ENCODE assay signal across 8 cellular contexts in the genomic region with DNA sequence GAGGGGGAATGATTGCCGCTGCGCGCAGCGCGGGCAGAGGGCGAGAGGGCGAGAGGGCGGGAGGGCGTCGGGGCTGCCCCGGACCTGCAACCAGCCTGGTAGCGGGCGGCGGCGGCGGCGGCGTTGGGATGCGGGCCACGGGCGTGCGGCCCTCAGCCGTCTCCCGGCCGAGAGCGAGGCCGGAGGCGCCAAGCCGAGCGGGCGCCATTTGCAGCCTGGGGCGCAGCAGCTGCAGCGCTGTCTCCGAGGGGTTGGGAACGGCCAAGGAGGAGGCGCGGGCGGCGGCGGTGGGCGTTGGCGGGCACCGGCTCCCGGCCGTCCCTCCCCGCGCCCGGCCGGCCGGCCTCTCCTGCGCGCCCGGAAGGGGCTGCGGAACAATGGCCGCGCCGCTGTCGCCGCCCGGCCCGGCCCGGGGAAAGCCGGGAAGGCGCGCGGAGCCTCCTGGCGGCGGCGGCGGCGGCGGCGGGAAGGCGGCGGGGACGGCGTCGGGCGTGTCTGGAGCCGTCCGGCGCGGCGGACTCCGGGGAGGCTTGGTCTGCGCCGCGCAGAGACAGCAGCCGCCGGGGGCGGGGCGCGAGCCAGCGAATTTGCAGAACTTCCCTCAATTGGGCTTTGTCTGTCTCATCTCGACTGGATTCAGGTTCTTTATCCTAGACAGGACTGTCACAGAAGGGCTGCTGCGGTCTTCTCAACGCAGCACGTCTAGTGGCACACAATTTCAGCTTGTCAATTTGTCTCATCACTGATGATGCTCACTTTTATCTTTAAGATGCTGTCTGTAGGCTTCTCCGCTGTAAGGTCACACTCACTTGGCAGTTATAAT. TPM values are rescaled to one million over a fixed set of nuclear protein-coding genes. Genes with fewer than 3 reads are reported as not detected.
DNase-seq lines count a peak whose midpoint lies in the region; ATAC-seq, FAIRE-seq and TF ChIP-seq lines count a peak whose summit lies in the region.

No MANE protein-coding gene starts in this region.

- H3K27me3 ChIP-seq in OCI-LY1 (ENCODE audit: insufficient read depth, low read length) (peaks cover 5% of the 10 kb centered on the region), adrenal gland (no peaks in the 10 kb centered on the region), heart right ventricle (no peaks in the 10 kb centered on the region), ovary (no peaks in the 10 kb centered on the region)

- intact Hi-C loops in adrenal gland (cut with DNase I) = no loop called here
- intact Hi-C loops in heart right ventricle (cut with DNase I) = loop anchor here in 2 of 10 donors (2.0 kb wide), 1 partner anchor 38 kb away; a partner anchor contains a TSS
- intact Hi-C loops in ovary (cut with DNase I) = no loop called here

- H3K27ac ChIP-seq in OCI-LY1 (ENCODE audit: low read depth, low read length, poor library complexity, severe bottlenecking) (no peak overlapping the region), adrenal gland (peak overlapping the region; percentile 60 to 98 (median 90)), heart right ventricle (peak overlapping the region; percentile 92 to 100 (median 98)), ovary (peak overlapping the region; percentile 84 to 85)

- no peak for TF ChIP-seq EP300 in ovary (IDR thresholded peaks at IDR 0.05)

- H3K4me3 ChIP-seq in OCI-LY1 (ENCODE audit: low read depth, low read length, poor library complexity, severe bottlenecking) (peak overlapping the region; percentile 58), adrenal gland (peak overlapping the region; percentile 25 to 89 (median 66)), heart right ventricle (peak overlapping the region; percentile 44 to 93 (median 76)), ovary (peak overlapping the region; percentile 75)

- H3K79me2 ChIP-seq in OCI-LY1 (ENCODE audit: insufficient read depth, low read length) = no peaks in the 10 kb centered on the region

- ATAC-seq in heart right ventricle = peak; percentile 79 to 92 (median 87)
- no peak for ATAC-seq in GM19395 (IDR thresholded peaks at IDR 0.05; ENCODE audit: unreplicated experiment)

- H3F3A ChIP-seq in OCI-LY1 (ENCODE audit: insufficient read depth, low read length) = no peaks in the 10 kb centered on the region

- peak overlapping the region; percentile 41; the same call in 1 of the 2 replicates for H3K9ac ChIP-seq in OCI-LY1 (ENCODE audit: low read length)

- peaks cover 7% of the 10 kb centered on the region for H3K4me1 ChIP-seq in OCI-LY1 (ENCODE audit: insufficient read depth, low read length, severe bottlenecking)
- peaks cover 15 to 22% of the 10 kb centered on the region in 2 donors for H3K4me1 ChIP-seq in adrenal gland (replicated peaks in 1 of 2)
- H3K4me1 ChIP-seq in heart right ventricle = peaks cover 3 to 33% (median 23%) of the 10 kb centered on the region in 9 donors
- H3K4me1 ChIP-seq in ovary (ENCODE audit: insufficient read depth) = peaks cover 2% of the 10 kb centered on the region

- 0 to 4% (median 2%) methylated on average over 12 to 95 of the region's 99 CpGs for WGBS in adrenal gland, 4 donors
- WGBS in heart right ventricle, 2 donors = 1% methylated on average over 60 to 99 of the region's 99 CpGs
- WGBS in ovary, 3 donors = 1% methylated on average over 72 to 96 of the region's 99 CpGs

- TF ChIP-seq POLR2A in adrenal gland (IDR thresholded peaks at IDR 0.05) (peak; percentile 64 to 76), ovary (IDR thresholded peaks at IDR 0.05) (peak; percentile 10)

- H3K9me3 ChIP-seq in OCI-LY1 (ENCODE audit: low read length) (no peaks in the 10 kb centered on the region), adrenal gland (replicated peaks in 1 of 3) (no peaks in the 10 kb centered on the region), heart right ventricle (no peaks in the 10 kb centered on the region), ovary (no peaks in the 10 kb centered on the region)

- no peaks in the 10 kb centered on the region for H4K20me1 ChIP-seq in OCI-LY1 (ENCODE audit: insufficient read depth, low read length)

- H3K36me3 ChIP-seq in OCI-LY1 (ENCODE audit: insufficient read depth, low read length) (no peaks in the 10 kb centered on the region), adrenal gland (replicated peaks in 1 of 2) (no peaks in the 10 kb centered on the region), heart right ventricle (no peaks in the 10 kb centered on the region), ovary (no peaks in the 10 kb centered on the region)

- H3K9me2 ChIP-seq in OCI-LY1 (ENCODE audit: low read depth, low read length) = no peaks in the 10 kb centered on the region

- H2AFZ ChIP-seq in OCI-LY1 (ENCODE audit: low read length) = no peak overlapping the region; the same call in 1 of the 2 replicates

- no peak for TF ChIP-seq CTCF in OCI-LY1 (IDR thresholded peaks at IDR 0.05; ENCODE audit: low read length)
- TF ChIP-seq CTCF in adrenal gland (IDR thresholded peaks at IDR 0.05) = peak in 3 of 6 experiments; percentile 33 to 65 (median 40)
- peak in 6 of 9 donors; percentile 11 to 48 (median 32) for TF ChIP-seq CTCF in heart right ventricle (IDR thresholded peaks at IDR 0.05)
- peak in 2 of 3 donors; percentile 47 to 51 for TF ChIP-seq CTCF in ovary (IDR thresholded peaks at IDR 0.05)

- peak overlapping the region; percentile 73 for H3K4me2 ChIP-seq in OCI-LY1 (ENCODE audit: low read length)

- peak; percentile 48 for FAIRE-seq in HTR-8/SVneo (lab: Jason Lieb, UNC)

- peak; percentile 44 for DNase-seq in NCI-H2029 (lab: John Stamatoyannopoulos, UW)
- no peak for DNase-seq in NCI-H2029 treated with DMSO at 0.1 percent for 48 hours (lab: John Stamatoyannopoulos, UW)
- DNase-seq in HTR-8/SVneo (ENCODE audit: insufficient read length, low spot score) = no peak
- DNase-seq in adrenal gland = peak; percentile 54 to 86 (median 69)
- DNase-seq in heart right ventricle = peak; percentile 60 to 81
- DNase-seq in ovary = peak; percentile 58 to 77 (median 63)

RNA-seq across cellular contexts. Expression of a gene that starts 35.7 kb away (rescaled TPM):
- total RNA-seq in adrenal gland (under 1 TPM in 6 of 8 donors, not detected in 2; under 0.01 to 0.18 (median 0.11) TPM), heart right ventricle (under 1 TPM in 5 of 10 donors, not detected in 5; 0.02 to 0.04 (median 0.02) TPM), ovary (under 1 TPM; under 0.01 to 0.18 (median 0.10) TPM)
- polyA plus RNA-seq in adrenal gland (under 1 TPM; 0.03 to 0.09 (median 0.08) TPM), heart right ventricle (under 1 TPM in 1 of 2 donors, not detected in 1; under 0.01 TPM), ovary (under 1 TPM; 0.04 to 0.10 TPM)

RNA-seq across cellular contexts. Expression of a gene that starts 38.6 kb away (rescaled TPM):
- total RNA-seq in adrenal gland (1 to 10 TPM; 3.1 to 6.5 (median 5.2) TPM), heart right ventricle (1 to 10 TPM; 2.7 to 3.8 (median 3.1) TPM), ovary (10 to 100 TPM in 5 of 7 donors, 1 to 10 TPM in 2; 5.6 to 13.9 (median 11.0) TPM)
- polyA plus RNA-seq in adrenal gland (1 to 10 TPM; 1.3 to 8.3 (median 1.9) TPM), heart right ventricle (1 to 10 TPM; 1.7 to 1.8 TPM), ovary (1 to 10 TPM; 4.5 to 9.0 TPM)

Comparison
In these comparisons a context has a peak if more than half of its experiments do, and no peak if none do; other contexts are left out.
1. DNase-seq: peak in NCI-H2029 (single experiment), adrenal gland (7 of 7), heart right ventricle (2 of 2) and ovary (5 of 5); none in NCI-H2029 treated with DMSO at 0.1 percent for 48 hours (single experiment) and HTR-8/SVneo (single experiment).
2. Peak in every context shown above with its lines, with median percentiles within 50 percentile points of each other: H3K4me3 ChIP-seq.